Comparison of ENCODE assay signal across 8 cellular contexts in the genomic region with DNA sequence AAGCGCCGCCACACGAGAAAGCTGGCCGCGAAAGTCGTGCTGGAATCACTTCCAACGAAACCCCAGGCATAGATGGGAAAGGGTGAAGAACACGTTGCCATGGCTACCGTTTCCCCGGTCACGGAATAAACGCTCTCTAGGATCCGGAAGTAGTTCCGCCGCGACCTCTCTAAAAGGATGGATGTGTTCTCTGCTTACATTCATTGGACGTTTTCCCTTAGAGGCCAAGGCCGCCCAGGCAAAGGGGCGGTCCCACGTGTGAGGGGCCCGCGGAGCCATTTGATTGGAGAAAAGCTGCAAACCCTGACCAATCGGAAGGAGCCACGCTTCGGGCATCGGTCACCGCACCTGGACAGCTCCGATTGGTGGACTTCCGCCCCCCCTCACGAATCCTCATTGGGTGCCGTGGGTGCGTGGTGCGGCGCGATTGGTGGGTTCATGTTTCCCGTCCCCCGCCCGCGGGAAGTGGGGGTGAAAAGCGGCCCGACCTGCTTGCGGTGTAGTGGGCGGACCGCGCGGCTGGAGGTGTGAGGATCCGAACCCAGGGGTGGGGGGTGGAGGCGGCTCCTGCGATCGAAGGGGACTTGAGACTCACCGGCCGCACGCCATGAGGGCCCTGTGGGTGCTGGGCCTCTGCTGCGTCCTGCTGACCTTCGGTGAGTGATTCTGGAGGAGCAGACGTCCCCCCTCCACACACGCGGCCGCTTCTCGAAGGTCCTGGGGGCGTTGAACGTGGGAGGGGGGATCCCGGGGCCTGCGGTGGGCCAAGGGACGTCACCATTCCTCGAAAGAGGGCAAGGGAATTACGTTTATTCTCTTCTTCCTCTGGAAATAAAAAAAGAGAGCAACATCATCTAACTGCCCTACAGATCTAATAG. TPM values are rescaled to one million over a fixed set of nuclear protein-coding genes. Genes with fewer than 3 reads are reported as not detected.
DNase-seq lines count a peak whose midpoint lies in the region; ATAC-seq, FAIRE-seq and TF ChIP-seq lines count a peak whose summit lies in the region.

A gene (plus strand): TSS at position 502 of the 878 bp plus-strand sequence. CDS start 106 bp downstream, at position 608.

- H2AFZ ChIP-seq in astrocyte (ENCODE audit: low read depth, low read length), result peak within 1 kb of the TSS; percentile 94

- H3K4me2 ChIP-seq in astrocyte (ENCODE audit: low read length), result peak within 1 kb of the TSS; percentile 98

- H3K36me3 ChIP-seq in astrocyte (ENCODE audit: insufficient read depth, low read length) (peaks cover 23% of the 10 kb centered on the region), uterus (no peaks in the 10 kb centered on the region)

- H3K27ac Mint-ChIP-seq in astrocyte (ENCODE audit: unreplicated experiment), result peak within 1 kb of the TSS; percentile 68

- ATAC-seq in GM18505 (IDR thresholded peaks at IDR 0.05; ENCODE audit: unreplicated experiment) (peak; percentile 62), HG02973 (IDR thresholded peaks at IDR 0.05; ENCODE audit: unreplicated experiment) (peak; percentile 47), right cardiac atrium (peak; percentile 95 to 97)

- DNase-seq in NCI-H2029 (lab: John Stamatoyannopoulos, UW) (peak; percentile 100), T-helper 22 cell (ENCODE audit: low read depth) (peak; percentile 99), astrocyte (ENCODE audit: low read depth) (peak; percentile 99), right cardiac atrium (peak; percentile 99 to 100 (median 99)), pulmonary artery endothelial cell (ENCODE audit: low read depth, low spot score) (peak; percentile 99), uterus (peak; percentile 99 to 100)

- H3K27me3 Mint-ChIP-seq in astrocyte (ENCODE audit: low read depth, unreplicated experiment), result no peaks in the 10 kb centered on the region

- peak within 1 kb of the TSS; percentile 97 for H3K9ac ChIP-seq in astrocyte (ENCODE audit: low read length)

- H3K27me3 ChIP-seq in astrocyte (ENCODE audit: insufficient read depth, low read length), result no peaks in the 10 kb centered on the region
- no peaks in the 10 kb centered on the region for H3K27me3 ChIP-seq in right cardiac atrium (ENCODE audit: control insufficient read depth, insufficient read depth)
- no peaks in the 10 kb centered on the region for H3K27me3 ChIP-seq in uterus

- no peak for TF ChIP-seq CTCF in astrocyte (IDR thresholded peaks at IDR 0.05; ENCODE audit: insufficient read depth, low read depth, low read length)
- TF ChIP-seq CTCF in uterus (IDR thresholded peaks at IDR 0.05), result peak in 2 of 4 experiments; percentile 11 to 19

- no peaks in the 10 kb centered on the region for H3K9me3 ChIP-seq in astrocyte (ENCODE audit: insufficient read depth, low read depth, low read length)
- no peaks in the 10 kb centered on the region for H3K9me3 ChIP-seq in right cardiac atrium (ENCODE audit: control insufficient read depth, low read length)
- no peaks in the 10 kb centered on the region for H3K9me3 ChIP-seq in uterus

- H3K27ac ChIP-seq in astrocyte (ENCODE audit: low read depth, low read length) (peak within 1 kb of the TSS; percentile 97), right cardiac atrium (ENCODE audit: low read length) (peak within 1 kb of the TSS; percentile 98), uterus (peak within 1 kb of the TSS; percentile 95 to 97)

- H3K4me1 ChIP-seq in astrocyte (ENCODE audit: insufficient read depth, low read length) (peaks cover 25% of the 10 kb centered on the region), right cardiac atrium (ENCODE audit: control insufficient read depth, insufficient read depth, low read length) (no peaks in the 10 kb centered on the region), uterus (peaks cover 4 to 12% of the 10 kb centered on the region in 2 donors)

- TF ChIP-seq POLR2A in GM18505 (IDR thresholded peaks at IDR 0.05; ENCODE audit: borderline replicate concordance, extremely low read depth, insufficient read depth, insufficient read length) (peak; percentile 95), uterus (IDR thresholded peaks at IDR 0.05) (peak; percentile 97)

- FAIRE-seq in astrocyte (lab: Jason Lieb, UNC), result peak; percentile 56

- H3K9me3 Mint-ChIP-seq in astrocyte (ENCODE audit: unreplicated experiment), result no peaks in the 10 kb centered on the region

- peak within 1 kb of the TSS; percentile 92 for H3K4me3 Mint-ChIP-seq in astrocyte (ENCODE audit: unreplicated experiment)

- H3K36me3 Mint-ChIP-seq in astrocyte (ENCODE audit: low read depth, unreplicated experiment), result peaks cover 7% of the 10 kb centered on the region

- H3K4me3 ChIP-seq in astrocyte (ENCODE audit: insufficient read depth, low read depth, low read length), result peak within 1 kb of the TSS; percentile 99
- peak within 1 kb of the TSS; percentile 71 for H3K4me3 ChIP-seq in right cardiac atrium (ENCODE audit: low read length)
- peak within 1 kb of the TSS; percentile 97 to 98 for H3K4me3 ChIP-seq in uterus

- H3K79me2 ChIP-seq in astrocyte (ENCODE audit: insufficient read depth, low read length), result peaks cover 49% of the 10 kb centered on the region

- H3K4me1 Mint-ChIP-seq in astrocyte (ENCODE audit: low read depth, unreplicated experiment), result peaks cover 9% of the 10 kb centered on the region

- intact Hi-C loops in right cardiac atrium (cut with DNase I), result no loop called here
- intact Hi-C loops in uterus (cut with DNase I; ENCODE audit: low total_unique reads), result loop anchor here (10.0 kb wide), 1 partner anchor 55 kb away; no protein-coding TSS in a partner anchor

- under 1% methylated on average over 67 of the region's 67 CpGs for WGBS in right cardiac atrium

- peaks cover 43% of the 10 kb centered on the region for H4K20me1 ChIP-seq in astrocyte (ENCODE audit: insufficient read depth, low read length)

RNA-seq across cellular contexts. Expression of the gene that starts here (rescaled TPM):
- total RNA-seq in astrocyte (1,238 and 1,270 TPM in 2 replicates), right cardiac atrium (100 to 1,000 TPM; 292 to 625 (median 497) TPM), pulmonary artery endothelial cell (668 and 1,188 TPM in 2 replicates), uterus (100 to 1,000 TPM; 236 to 475 (median 401) TPM)
- polyA plus RNA-seq in right cardiac atrium, result 369 TPM

Comparison
In these comparisons a context has a peak if more than half of its experiments do, and no peak if none do; other contexts are left out.
1. Peak in every context shown above with its lines: DNase-seq, ATAC-seq, H3K4me3 ChIP-seq and H3K27ac ChIP-seq.